ENCODE assay signal across 8 cellular contexts in the genomic region with DNA sequence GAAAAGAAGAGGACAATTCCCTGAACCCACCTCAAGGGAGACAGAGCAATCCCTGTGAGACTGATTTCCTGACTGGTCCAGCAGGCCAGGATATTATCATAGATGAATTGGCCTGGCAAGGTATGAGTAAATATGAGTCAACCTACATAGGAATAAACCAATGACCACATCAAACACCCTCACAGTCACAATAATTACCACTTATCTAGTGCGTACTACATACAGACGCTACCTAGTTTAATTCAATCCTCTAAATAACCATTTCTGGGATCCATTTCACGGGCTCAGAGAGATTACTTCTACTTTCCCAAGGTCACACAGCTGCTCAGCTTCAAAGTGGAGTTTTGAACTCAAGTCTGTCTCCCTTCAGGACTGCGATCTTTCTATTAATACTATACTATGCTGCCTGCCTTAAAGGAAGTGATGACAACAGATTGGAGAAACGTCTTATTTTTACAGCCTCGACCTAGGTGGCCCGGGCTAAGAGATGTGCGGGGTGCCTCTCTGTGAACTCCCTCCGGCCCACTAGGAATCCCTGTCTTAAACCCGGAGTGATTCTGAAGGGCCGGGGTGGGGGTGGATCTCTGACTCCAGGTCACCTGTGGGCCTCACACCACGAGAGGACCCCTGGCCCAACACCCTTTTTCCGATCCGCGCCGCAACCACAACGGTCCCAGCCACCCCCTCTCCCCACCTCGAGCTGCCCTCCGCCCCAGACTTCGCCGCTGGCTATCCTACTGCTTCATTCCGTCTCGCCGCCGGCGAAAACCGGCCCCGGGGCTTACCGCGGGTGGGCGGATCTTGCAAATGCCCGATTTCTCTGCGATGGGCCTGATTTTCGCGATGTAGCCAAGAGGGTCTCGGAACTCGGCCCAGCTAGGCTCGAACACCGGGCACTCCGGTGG. TPM values are rescaled to one million over a fixed set of nuclear protein-coding genes. Genes with fewer than 3 reads are reported as not detected.
DNase-seq lines count a peak whose midpoint lies in the region; ATAC-seq and TF ChIP-seq lines count a peak whose summit lies in the region.

No MANE protein-coding gene starts in this region.

- no peak for TF ChIP-seq CTCF in DOHH2 (IDR thresholded peaks at IDR 0.05; ENCODE audit: low read depth, low read length, poor library complexity, severe bottlenecking)
- no peak for TF ChIP-seq CTCF in activated B cell treated with CpG ODN at 0.5 μM for 24 hours (IDR thresholded peaks at IDR 0.05)
- TF ChIP-seq CTCF in endothelial cell (IDR thresholded peaks at IDR 0.05; ENCODE audit: unreplicated experiment): no peak

- H4K20me1 ChIP-seq in DOHH2 (ENCODE audit: control insufficient read depth, insufficient read depth, low read depth, low read length): peaks cover 8% of the 10 kb centered on the region; the same call in 1 of the 2 replicates

- POLR2A ChIA-PET in activated B cell treated with CpG ODN at 0.5 μM for 24 hours (lab: Charles Lee): interaction anchor here (0.9 to 1.9 kb wide), 5 partner anchors 13 to 198 kb away, joined by 3 to 13 read pairs (median 4); a partner anchor contains a TSS

- no peaks in the 10 kb centered on the region for H3K9me3 ChIP-seq in DOHH2 (ENCODE audit: control insufficient read depth, insufficient read depth, low read length)

- H3K27ac Mint-ChIP-seq in activated B cell treated with CpG ODN at 0.5 μM for 24 hours: peak overlapping the region; percentile 98
- peak overlapping the region; percentile 99 for H3K27ac Mint-ChIP-seq in endothelial cell (ENCODE audit: unreplicated experiment)

- H3K27me3 Mint-ChIP-seq in activated B cell treated with CpG ODN at 0.5 μM for 24 hours: no peaks in the 10 kb centered on the region
- no peaks in the 10 kb centered on the region for H3K27me3 Mint-ChIP-seq in endothelial cell (ENCODE audit: unreplicated experiment)

- peaks cover 53% of the 10 kb centered on the region for H3K36me3 ChIP-seq in DOHH2 (ENCODE audit: control insufficient read depth, low read length)

- H3K9me3 Mint-ChIP-seq in activated B cell treated with CpG ODN at 0.5 μM for 24 hours (no peaks in the 10 kb centered on the region), endothelial cell (ENCODE audit: unreplicated experiment) (no peaks in the 10 kb centered on the region)

- peak overlapping the region; percentile 75 for H3K27ac ChIP-seq in DOHH2 (ENCODE audit: low read depth, low read length)

- H3K4me1 Mint-ChIP-seq in activated B cell treated with CpG ODN at 0.5 μM for 24 hours (peaks cover 33% of the 10 kb centered on the region), endothelial cell (ENCODE audit: unreplicated experiment) (peaks cover 34% of the 10 kb centered on the region)

- CTCF ChIA-PET in activated B cell treated with CpG ODN at 0.5 μM for 24 hours (lab: Charles Lee): no interaction called here

- ATAC-seq in HG02973 (IDR thresholded peaks at IDR 0.05; ENCODE audit: unreplicated experiment) (peak; percentile 8), activated B cell treated with CpG ODN at 0.5 μM for 24 hours (ENCODE audit: low read depth) (peak; percentile 3), HG02840 (IDR thresholded peaks at IDR 0.05; ENCODE audit: low FRiP score, unreplicated experiment) (no peak), GM18867 (IDR thresholded peaks at IDR 0.05; ENCODE audit: unreplicated experiment) (no peak)

- peak overlapping the region; percentile 93 for H3K4me3 ChIP-seq in DOHH2 (ENCODE audit: low read length)

- peaks cover 57% of the 10 kb centered on the region for H3K79me2 ChIP-seq in DOHH2 (ENCODE audit: control insufficient read depth, low read length)

- peaks cover 26% of the 10 kb centered on the region for H3K4me1 ChIP-seq in DOHH2 (ENCODE audit: control insufficient read depth, low read length)

- no peaks in the 10 kb centered on the region for H3K27me3 ChIP-seq in DOHH2 (ENCODE audit: control insufficient read depth, low read length)

- H3K36me3 Mint-ChIP-seq in activated B cell treated with CpG ODN at 0.5 μM for 24 hours (ENCODE audit: low read depth): peaks cover 25% of the 10 kb centered on the region
- H3K36me3 Mint-ChIP-seq in endothelial cell (ENCODE audit: low read depth, unreplicated experiment): no peaks in the 10 kb centered on the region

- H3K4me3 Mint-ChIP-seq in activated B cell treated with CpG ODN at 0.5 μM for 24 hours (peak overlapping the region; percentile 98), endothelial cell (ENCODE audit: unreplicated experiment) (peak overlapping the region; percentile 97)

- intact Hi-C loops in activated B cell treated with CpG ODN at 0.5 μM for 24 hours (cut with micrococcal nuclease): loop anchor here (2.0 kb wide), 1 partner anchor 821 kb away; a partner anchor contains a TSS

- H3K9me2 ChIP-seq in DOHH2 (replicated peaks; ENCODE audit: control insufficient read depth, low read length): no peaks in the 10 kb centered on the region

- no peak for DNase-seq in activated B cell treated with CpG ODN at 0.5 μM for 24 hours
- no peak for DNase-seq in endothelial cell (ENCODE audit: low spot score)
- peak; percentile 1 for DNase-seq in myocyte (ENCODE audit: low read depth)
- no peak for DNase-seq in activated CD8-positive, alpha-beta memory T cell treated with anti-CD3 and anti-CD28 coated beads, Interleukin-2, amount 50 U/mL, for 4 hours

- H3F3A ChIP-seq in DOHH2 (ENCODE audit: control insufficient read depth, insufficient read depth): no peaks in the 10 kb centered on the region

- peak overlapping the region; percentile 90 for H3K4me2 ChIP-seq in DOHH2 (ENCODE audit: low read length)

RNA-seq across cellular contexts. Expression of a gene that starts 0.8 kb away (rescaled TPM):
- total RNA-seq in activated B cell treated with CpG ODN at 0.5 μM for 24 hours: 109 and 117 TPM in 2 replicates
- total RNA-seq in endothelial cell (ENCODE audit: unreplicated experiment): 132 TPM
- total RNA-seq in myocyte: 71.4 and 88.3 TPM in 2 replicates
- polyA plus RNA-seq in myocyte (2012): 50.3 TPM

RNA-seq across cellular contexts. Expression of a gene that starts 57.2 kb away (rescaled TPM):
- total RNA-seq in activated B cell treated with CpG ODN at 0.5 μM for 24 hours (0.24 and 0.53 TPM in 2 replicates), endothelial cell (ENCODE audit: unreplicated experiment) (38.9 TPM), myocyte (9.2 and 12.3 TPM in 2 replicates)
- 40.2 TPM for polyA plus RNA-seq in myocyte (2012)

Comparison
In these comparisons a context has a peak if more than half of its experiments do, and no peak if none do; other contexts are left out.
1. ATAC-seq: peak in HG02973 (single experiment) and activated B cell treated with CpG ODN at 0.5 μM for 24 hours (single experiment); none in HG02840 (single experiment) and GM18867 (single experiment).